ENCODE assay signal across 1 cellular context in the genomic region with DNA sequence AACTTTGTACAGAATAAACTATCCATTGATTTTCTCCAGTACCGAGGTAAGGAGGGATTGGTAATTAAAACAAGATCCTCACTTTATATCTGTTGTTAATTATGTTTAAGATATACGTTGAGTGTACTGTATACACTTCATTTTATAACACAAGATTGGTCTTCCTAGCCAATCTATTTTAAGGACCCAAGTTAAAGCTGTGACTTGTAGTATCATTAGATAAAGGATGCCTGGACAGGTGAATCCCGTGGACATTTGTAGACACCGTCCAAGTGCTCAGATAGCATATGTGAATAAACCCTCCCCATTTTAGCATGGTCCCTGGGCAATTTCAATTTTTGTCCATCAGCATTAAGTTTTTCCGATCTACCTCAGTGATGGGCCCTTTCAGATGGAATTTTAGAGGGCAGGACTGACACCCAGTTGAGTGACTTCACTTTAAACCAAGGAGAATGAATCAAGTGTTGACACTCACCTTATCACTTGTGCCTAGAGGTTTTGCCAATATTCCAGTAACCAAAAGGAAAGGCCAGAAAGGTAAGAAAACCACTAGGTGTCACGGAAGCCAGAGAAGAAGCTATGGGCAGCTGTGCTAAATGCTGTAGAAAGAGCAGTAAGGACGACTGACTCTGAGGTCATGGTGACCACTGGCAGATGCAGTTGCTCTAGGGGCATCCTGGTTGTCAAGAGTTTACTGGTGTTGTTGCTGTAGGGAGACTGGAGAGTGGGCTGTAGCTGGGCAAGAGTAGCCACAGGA.
TF ChIP-seq lines count a peak whose summit lies in the region.

No MANE protein-coding gene starts in this region.

TF ChIP-seq in HepG2, 621 proteins besides CTCF, POLR2A, EP300 and RAD21 (continued from another document):
- TF ChIP-seq, protein P1, sequence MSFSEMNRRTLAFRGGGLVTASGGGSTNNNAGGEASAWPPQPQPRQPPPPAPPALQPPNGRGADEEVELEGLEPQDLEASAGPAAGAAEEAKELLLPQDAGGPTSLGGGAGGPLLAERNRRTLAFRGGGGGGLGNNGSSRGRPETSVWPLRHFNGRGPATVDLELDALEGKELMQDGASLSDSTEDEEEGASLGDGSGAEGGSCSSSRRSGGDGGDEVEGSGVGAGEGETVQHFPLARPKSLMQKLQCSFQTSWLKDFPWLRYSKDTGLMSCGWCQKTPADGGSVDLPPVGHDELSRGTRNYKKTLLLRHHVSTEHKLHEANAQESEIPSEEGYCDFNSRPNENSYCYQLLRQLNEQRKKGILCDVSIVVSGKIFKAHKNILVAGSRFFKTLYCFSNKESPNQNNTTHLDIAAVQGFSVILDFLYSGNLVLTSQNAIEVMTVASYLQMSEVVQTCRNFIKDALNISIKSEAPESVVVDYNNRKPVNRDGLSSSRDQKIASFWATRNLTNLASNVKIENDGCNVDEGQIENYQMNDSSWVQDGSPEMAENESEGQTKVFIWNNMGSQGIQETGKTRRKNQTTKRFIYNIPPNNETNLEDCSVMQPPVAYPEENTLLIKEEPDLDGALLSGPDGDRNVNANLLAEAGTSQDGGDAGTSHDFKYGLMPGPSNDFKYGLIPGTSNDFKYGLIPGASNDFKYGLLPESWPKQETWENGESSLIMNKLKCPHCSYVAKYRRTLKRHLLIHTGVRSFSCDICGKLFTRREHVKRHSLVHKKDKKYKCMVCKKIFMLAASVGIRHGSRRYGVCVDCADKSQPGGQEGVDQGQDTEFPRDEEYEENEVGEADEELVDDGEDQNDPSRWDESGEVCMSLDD (CRISPR knock-in tag; IDR thresholded peaks at IDR 0.05; ENCODE audit: borderline replicate concordance), result no peak
- TF ChIP-seq U2AF1 (optimal IDR thresholded peaks at IDR 0.05; ENCODE audit: low read depth, low read length), result no peak
- TF ChIP-seq ELF3 (CRISPR knock-in tag; IDR thresholded peaks at IDR 0.05), result peak; percentile 43; the same call in 1 of the 2 replicates
- no peak for TF ChIP-seq NFYC (CRISPR knock-in tag; IDR thresholded peaks at IDR 0.05)
- TF ChIP-seq ZNF674 (CRISPR knock-in tag; IDR thresholded peaks at IDR 0.05; ENCODE audit: low read depth), result 0 out of 2 replicates have a peak, but pooled peaks have one; percentile 37
- no peak for TF ChIP-seq ZFY (CRISPR knock-in tag; IDR thresholded peaks at IDR 0.05)
- TF ChIP-seq ZBTB1 (CRISPR knock-in tag; IDR thresholded peaks at IDR 0.05; ENCODE audit: borderline replicate concordance), result no peak
- TF ChIP-seq ZNF256 (CRISPR knock-in tag; conservative IDR thresholded peaks at IDR 0.05), result no peak
- no peak for TF ChIP-seq TAF15 (IDR thresholded peaks at IDR 0.05; ENCODE audit: low read depth, low read length, poor library complexity, severe bottlenecking)
- TF ChIP-seq, protein P2, sequence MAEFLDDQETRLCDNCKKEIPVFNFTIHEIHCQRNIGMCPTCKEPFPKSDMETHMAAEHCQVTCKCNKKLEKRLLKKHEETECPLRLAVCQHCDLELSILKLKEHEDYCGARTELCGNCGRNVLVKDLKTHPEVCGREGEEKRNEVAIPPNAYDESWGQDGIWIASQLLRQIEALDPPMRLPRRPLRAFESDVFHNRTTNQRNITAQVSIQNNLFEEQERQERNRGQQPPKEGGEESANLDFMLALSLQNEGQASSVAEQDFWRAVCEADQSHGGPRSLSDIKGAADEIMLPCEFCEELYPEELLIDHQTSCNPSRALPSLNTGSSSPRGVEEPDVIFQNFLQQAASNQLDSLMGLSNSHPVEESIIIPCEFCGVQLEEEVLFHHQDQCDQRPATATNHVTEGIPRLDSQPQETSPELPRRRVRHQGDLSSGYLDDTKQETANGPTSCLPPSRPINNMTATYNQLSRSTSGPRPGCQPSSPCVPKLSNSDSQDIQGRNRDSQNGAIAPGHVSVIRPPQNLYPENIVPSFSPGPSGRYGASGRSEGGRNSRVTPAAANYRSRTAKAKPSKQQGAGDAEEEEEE (CRISPR knock-in tag; IDR thresholded peaks at IDR 0.05; ENCODE audit: borderline replicate concordance), result no peak
- no peak for TF ChIP-seq DR1 (CRISPR knock-in tag; IDR thresholded peaks at IDR 0.05)
- no peak for TF ChIP-seq AGO2 (optimal IDR thresholded peaks at IDR 0.05; ENCODE audit: low read depth, low read length)
- TF ChIP-seq, protein P3, sequence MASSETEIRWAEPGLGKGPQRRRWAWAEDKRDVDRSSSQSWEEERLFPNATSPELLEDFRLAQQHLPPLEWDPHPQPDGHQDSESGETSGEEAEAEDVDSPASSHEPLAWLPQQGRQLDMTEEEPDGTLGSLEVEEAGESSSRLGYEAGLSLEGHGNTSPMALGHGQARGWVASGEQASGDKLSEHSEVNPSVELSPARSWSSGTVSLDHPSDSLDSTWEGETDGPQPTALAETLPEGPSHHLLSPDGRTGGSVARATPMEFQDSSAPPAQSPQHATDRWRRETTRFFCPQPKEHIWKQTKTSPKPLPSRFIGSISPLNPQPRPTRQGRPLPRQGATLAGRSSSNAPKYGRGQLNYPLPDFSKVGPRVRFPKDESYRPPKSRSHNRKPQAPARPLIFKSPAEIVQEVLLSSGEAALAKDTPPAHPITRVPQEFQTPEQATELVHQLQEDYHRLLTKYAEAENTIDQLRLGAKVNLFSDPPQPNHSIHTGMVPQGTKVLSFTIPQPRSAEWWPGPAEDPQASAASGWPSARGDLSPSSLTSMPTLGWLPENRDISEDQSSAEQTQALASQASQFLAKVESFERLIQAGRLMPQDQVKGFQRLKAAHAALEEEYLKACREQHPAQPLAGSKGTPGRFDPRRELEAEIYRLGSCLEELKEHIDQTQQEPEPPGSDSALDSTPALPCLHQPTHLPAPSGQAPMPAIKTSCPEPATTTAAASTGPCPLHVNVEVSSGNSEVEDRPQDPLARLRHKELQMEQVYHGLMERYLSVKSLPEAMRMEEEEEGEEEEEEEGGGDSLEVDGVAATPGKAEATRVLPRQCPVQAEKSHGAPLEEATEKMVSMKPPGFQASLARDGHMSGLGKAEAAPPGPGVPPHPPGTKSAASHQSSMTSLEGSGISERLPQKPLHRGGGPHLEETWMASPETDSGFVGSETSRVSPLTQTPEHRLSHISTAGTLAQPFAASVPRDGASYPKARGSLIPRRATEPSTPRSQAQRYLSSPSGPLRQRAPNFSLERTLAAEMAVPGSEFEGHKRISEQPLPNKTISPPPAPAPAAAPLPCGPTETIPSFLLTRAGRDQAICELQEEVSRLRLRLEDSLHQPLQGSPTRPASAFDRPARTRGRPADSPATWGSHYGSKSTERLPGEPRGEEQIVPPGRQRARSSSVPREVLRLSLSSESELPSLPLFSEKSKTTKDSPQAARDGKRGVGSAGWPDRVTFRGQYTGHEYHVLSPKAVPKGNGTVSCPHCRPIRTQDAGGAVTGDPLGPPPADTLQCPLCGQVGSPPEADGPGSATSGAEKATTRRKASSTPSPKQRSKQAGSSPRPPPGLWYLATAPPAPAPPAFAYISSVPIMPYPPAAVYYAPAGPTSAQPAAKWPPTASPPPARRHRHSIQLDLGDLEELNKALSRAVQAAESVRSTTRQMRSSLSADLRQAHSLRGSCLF (CRISPR knock-in tag; IDR thresholded peaks at IDR 0.05; ENCODE audit: borderline replicate concordance), result no peak
- TF ChIP-seq, protein P4, sequence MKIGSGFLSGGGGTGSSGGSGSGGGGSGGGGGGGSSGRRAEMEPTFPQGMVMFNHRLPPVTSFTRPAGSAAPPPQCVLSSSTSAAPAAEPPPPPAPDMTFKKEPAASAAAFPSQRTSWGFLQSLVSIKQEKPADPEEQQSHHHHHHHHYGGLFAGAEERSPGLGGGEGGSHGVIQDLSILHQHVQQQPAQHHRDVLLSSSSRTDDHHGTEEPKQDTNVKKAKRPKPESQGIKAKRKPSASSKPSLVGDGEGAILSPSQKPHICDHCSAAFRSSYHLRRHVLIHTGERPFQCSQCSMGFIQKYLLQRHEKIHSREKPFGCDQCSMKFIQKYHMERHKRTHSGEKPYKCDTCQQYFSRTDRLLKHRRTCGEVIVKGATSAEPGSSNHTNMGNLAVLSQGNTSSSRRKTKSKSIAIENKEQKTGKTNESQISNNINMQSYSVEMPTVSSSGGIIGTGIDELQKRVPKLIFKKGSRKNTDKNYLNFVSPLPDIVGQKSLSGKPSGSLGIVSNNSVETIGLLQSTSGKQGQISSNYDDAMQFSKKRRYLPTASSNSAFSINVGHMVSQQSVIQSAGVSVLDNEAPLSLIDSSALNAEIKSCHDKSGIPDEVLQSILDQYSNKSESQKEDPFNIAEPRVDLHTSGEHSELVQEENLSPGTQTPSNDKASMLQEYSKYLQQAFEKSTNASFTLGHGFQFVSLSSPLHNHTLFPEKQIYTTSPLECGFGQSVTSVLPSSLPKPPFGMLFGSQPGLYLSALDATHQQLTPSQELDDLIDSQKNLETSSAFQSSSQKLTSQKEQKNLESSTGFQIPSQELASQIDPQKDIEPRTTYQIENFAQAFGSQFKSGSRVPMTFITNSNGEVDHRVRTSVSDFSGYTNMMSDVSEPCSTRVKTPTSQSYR (CRISPR knock-in tag; IDR thresholded peaks at IDR 0.05; ENCODE audit: borderline replicate concordance), result no peak
- no peak for TF ChIP-seq ZFP41 (CRISPR knock-in tag; IDR thresholded peaks at IDR 0.05; ENCODE audit: borderline replicate concordance)
- TF ChIP-seq ZNF547 (CRISPR knock-in tag; IDR thresholded peaks at IDR 0.05), result peak; percentile 19; the same call in 1 of the 2 replicates
- TF ChIP-seq FOXA3 (CRISPR knock-in tag; IDR thresholded peaks at IDR 0.05), result no peak; the same call in none of the 2 replicates
- TF ChIP-seq RARG (CRISPR knock-in tag; IDR thresholded peaks at IDR 0.05; ENCODE audit: low read depth), result peak; percentile 87; the same call in 1 of the 2 replicates
- TF ChIP-seq ZNF234 (CRISPR knock-in tag; conservative IDR thresholded peaks at IDR 0.05), result no peak
- no peak for TF ChIP-seq ZNF75D (CRISPR knock-in tag; IDR thresholded peaks at IDR 0.05; ENCODE audit: borderline replicate concordance)
- TF ChIP-seq TSC22D2 (CRISPR knock-in tag; IDR thresholded peaks at IDR 0.05; ENCODE audit: borderline replicate concordance), result no peak
- TF ChIP-seq, protein P5, sequence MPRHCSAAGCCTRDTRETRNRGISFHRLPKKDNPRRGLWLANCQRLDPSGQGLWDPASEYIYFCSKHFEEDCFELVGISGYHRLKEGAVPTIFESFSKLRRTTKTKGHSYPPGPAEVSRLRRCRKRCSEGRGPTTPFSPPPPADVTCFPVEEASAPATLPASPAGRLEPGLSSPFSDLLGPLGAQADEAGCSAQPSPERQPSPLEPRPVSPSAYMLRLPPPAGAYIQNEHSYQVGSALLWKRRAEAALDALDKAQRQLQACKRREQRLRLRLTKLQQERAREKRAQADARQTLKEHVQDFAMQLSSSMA (CRISPR knock-in tag; IDR thresholded peaks at IDR 0.05), result no peak
- TF ChIP-seq ZNF335 (CRISPR knock-in tag; IDR thresholded peaks at IDR 0.05), result no peak
- no peak for TF ChIP-seq NPAS2 (CRISPR knock-in tag; IDR thresholded peaks at IDR 0.05; ENCODE audit: borderline replicate concordance)
- TF ChIP-seq, protein P6, sequence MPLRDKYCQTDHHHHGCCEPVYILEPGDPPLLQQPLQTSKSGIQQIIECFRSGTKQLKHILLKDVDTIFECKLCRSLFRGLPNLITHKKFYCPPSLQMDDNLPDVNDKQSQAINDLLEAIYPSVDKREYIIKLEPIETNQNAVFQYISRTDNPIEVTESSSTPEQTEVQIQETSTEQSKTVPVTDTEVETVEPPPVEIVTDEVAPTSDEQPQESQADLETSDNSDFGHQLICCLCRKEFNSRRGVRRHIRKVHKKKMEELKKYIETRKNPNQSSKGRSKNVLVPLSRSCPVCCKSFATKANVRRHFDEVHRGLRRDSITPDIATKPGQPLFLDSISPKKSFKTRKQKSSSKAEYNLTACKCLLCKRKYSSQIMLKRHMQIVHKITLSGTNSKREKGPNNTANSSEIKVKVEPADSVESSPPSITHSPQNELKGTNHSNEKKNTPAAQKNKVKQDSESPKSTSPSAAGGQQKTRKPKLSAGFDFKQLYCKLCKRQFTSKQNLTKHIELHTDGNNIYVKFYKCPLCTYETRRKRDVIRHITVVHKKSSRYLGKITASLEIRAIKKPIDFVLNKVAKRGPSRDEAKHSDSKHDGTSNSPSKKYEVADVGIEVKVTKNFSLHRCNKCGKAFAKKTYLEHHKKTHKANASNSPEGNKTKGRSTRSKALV (CRISPR knock-in tag; IDR thresholded peaks at IDR 0.05), result no peak; the same call in 1 of the 2 replicates
- no peak for TF ChIP-seq HNRNPLL (IDR thresholded peaks at IDR 0.05; ENCODE audit: low read depth, low read length, poor library complexity, severe bottlenecking)
- peak; percentile 66; the same call in 1 of the 2 replicates for TF ChIP-seq ZNF317 (CRISPR knock-in tag; IDR thresholded peaks at IDR 0.05)
- TF ChIP-seq, protein P7, sequence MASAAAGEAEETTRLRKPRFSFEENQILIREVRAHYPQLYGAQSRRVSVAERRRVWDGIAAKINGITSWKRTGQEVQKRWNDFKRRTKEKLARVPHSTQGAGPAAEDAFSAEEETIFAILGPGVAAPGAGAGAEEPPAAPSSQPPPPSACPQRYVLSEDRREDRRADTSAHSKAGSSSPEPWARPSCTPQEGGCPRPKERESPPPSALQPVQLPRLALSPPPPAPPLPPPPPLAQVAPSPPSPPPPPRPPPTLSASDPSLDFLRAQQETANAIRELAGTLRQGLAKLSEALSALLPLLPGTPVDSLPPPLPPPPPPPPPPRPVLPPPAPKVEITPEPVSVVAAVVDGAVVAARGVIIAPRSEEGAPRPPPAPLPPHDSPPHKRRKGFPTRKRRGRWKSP (CRISPR knock-in tag; IDR thresholded peaks at IDR 0.05), result no peak
- no peak for TF ChIP-seq FOXK2 (IDR thresholded peaks at IDR 0.05)
- no peak for TF ChIP-seq KLF15 (CRISPR knock-in tag; IDR thresholded peaks at IDR 0.05; ENCODE audit: borderline replicate concordance)
- TF ChIP-seq, protein P8, sequence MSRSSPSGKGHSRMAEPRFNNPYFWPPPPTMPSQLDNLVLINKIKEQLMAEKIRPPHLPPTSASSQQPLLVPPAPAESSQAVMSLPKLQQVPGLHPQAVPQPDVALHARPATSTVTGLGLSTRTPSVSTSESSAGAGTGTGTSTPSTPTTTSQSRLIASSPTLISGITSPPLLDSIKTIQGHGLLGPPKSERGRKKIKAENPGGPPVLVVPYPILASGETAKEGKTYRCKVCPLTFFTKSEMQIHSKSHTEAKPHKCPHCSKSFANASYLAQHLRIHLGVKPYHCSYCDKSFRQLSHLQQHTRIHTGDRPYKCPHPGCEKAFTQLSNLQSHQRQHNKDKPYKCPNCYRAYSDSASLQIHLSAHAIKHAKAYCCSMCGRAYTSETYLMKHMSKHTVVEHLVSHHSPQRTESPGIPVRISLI (CRISPR knock-in tag; IDR thresholded peaks at IDR 0.05; ENCODE audit: borderline replicate concordance), result no peak
- peak; percentile 51; the same call in 1 of the 2 replicates for TF ChIP-seq ZBTB7B (CRISPR knock-in tag; IDR thresholded peaks at IDR 0.05)
- TF ChIP-seq, protein P9, sequence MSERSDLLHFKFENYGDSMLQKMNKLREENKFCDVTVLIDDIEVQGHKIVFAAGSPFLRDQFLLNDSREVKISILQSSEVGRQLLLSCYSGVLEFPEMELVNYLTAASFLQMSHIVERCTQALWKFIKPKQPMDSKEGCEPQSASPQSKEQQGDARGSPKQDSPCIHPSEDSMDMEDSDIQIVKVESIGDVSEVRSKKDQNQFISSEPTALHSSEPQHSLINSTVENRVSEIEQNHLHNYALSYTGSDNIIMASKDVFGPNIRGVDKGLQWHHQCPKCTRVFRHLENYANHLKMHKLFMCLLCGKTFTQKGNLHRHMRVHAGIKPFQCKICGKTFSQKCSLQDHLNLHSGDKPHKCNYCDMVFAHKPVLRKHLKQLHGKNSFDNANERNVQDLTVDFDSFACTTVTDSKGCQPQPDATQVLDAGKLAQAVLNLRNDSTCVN (CRISPR knock-in tag; IDR thresholded peaks at IDR 0.05; ENCODE audit: borderline replicate concordance), result no peak
